In genomic region chr20:8402798-8403197, GRCh38 we compare ENCODE assay signal across 23 cellular contexts.
DNase-seq lines count a peak whose midpoint lies in the region; ATAC-seq, FAIRE-seq and TF ChIP-seq lines count a peak whose summit lies in the region.
"Had no signal": no experiment of that assay in that cellular context is flagged by ENCODE, and none has a peak within 500 bp of the region (broad histone marks: within the 10 kb centered on the region; RNA-seq: fewer than 3 reads in every experiment).

No MANE protein-coding gene starts in this region.

- DNase-seq in HepG2 (ENCODE audit: low spot score) (no peak), right lobe of liver (no peak), OCI-LY7 (ENCODE audit: low spot score) (no peak), frontal cortex (ENCODE audit: low spot score in 2 of 2) (no peak), DMS53 treated with DMSO at 0.1 percent for 48 hours (lab: John Stamatoyannopoulos, UW; ENCODE audit: unreplicated experiment) (no peak), NCI-H2171 treated with DMSO at 0.1 percent for 48 hours (lab: John Stamatoyannopoulos, UW) (no peak)
- DNase-seq: AML-193; Caco-2; Calu3; CD4-positive, alpha-beta T cell; CD8-positive, alpha-beta T cell; DMS79; DND-41; EL; GDM1 had no signal

- H3K79me2 ChIP-seq in HepG2 (ENCODE audit: insufficient read depth, low read length) (no peaks in the 10 kb centered on the region), OCI-LY7 (ENCODE audit: insufficient read depth, low read depth, low read length) (peaks cover 24% of the 10 kb centered on the region; the same call in 1 of the 2 replicates)

- H3K27me3 ChIP-seq in HepG2 (ENCODE audit: control insufficient read depth in 1 of 2, insufficient read depth in 2 of 2, low read length in 2 of 2) = no peaks in the 10 kb centered on the region
- H3K27me3 ChIP-seq in right lobe of liver = no peaks in the 10 kb centered on the region
- H3K27me3 ChIP-seq: BLaER1 treated with 17β-estradiol and CSF1 and Interleukin-3, amounts not matched to agents 10 nM and 100 nM had no signal

- 0 out of 2 replicates have a peak, but pooled peaks cover 6% of the 10 kb centered on the region for H4K20me1 ChIP-seq in HepG2 (ENCODE audit: insufficient read depth, low read length)
- H4K20me1 ChIP-seq in OCI-LY7 (ENCODE audit: insufficient read depth, low read length) = no peaks in the 10 kb centered on the region
- H4K20me1 ChIP-seq: BLaER1 treated with 17β-estradiol and CSF1 and Interleukin-3, amounts not matched to agents 10 nM and 100 nM had no signal

- H3K9me3 ChIP-seq in HepG2 (ENCODE audit: low read length) (no peaks in the 10 kb centered on the region), right lobe of liver (no peaks in the 10 kb centered on the region), OCI-LY7 (ENCODE audit: low read length) (peaks cover 37% of the 10 kb centered on the region)
- H3K9me3 ChIP-seq: A549, Caco-2 had no signal

- no peak for ATAC-seq in HepG2
- ATAC-seq in right lobe of liver = no peak
- no peak for ATAC-seq in GM19467 (IDR thresholded peaks at IDR 0.05; ENCODE audit: unreplicated experiment)
- ATAC-seq: A549; CD8-positive, alpha-beta T cell; GM12878 had no signal

- no peaks in the 10 kb centered on the region; a peak in 1 of 5 replicates for H3K36me3 ChIP-seq in HepG2 (replicated peaks in 1 of 2; ENCODE audit: control insufficient read depth in 1 of 2, insufficient read depth in 2 of 2, low read length in 2 of 2)
- no peaks in the 10 kb centered on the region for H3K36me3 ChIP-seq in right lobe of liver
- H3K36me3 ChIP-seq in OCI-LY7 (ENCODE audit: insufficient read depth, low read length) = peaks cover 57% of the 10 kb centered on the region

- TF ChIP-seq EP300 in HepG2 (IDR thresholded peaks at IDR 0.05; ENCODE audit: low read depth in 2 of 2, low read length in 2 of 2) (no peak), HepG2 (CRISPR knock-in tag; IDR thresholded peaks at IDR 0.05; ENCODE audit: borderline replicate concordance) (no peak)

- no peaks in the 10 kb centered on the region for H3K9me2 ChIP-seq in OCI-LY7 (ENCODE audit: insufficient read depth, low read length)

- BruUV-seq in HepG2 (replicated peaks; lab: Mats Ljungman, UMichigan) (no TSS peak), OCI-LY7 (replicated peaks; lab: Mats Ljungman, UMichigan) (no TSS peak)

- no peak overlapping the region for H3K4me2 ChIP-seq in HepG2 (ENCODE audit: low read depth, low read length)
- peak overlapping the region; percentile 3; the same call in 1 of the 2 replicates for H3K4me2 ChIP-seq in OCI-LY7 (ENCODE audit: low read length)
- H3K4me2 ChIP-seq: A549 had no signal

- POLR2A ChIA-PET in HepG2 (lab: Yijun Ruan, JAX) = no interaction called here
- POLR2A ChIA-PET in OCI-LY7 (lab: Charles Lee) = interaction anchor here (1.6 to 3.1 kb wide), 5 partner anchors 10 to 17 kb away, joined by 5 to 18 read pairs (median 8); no protein-coding TSS in a partner anchor

- H3K4me3 ChIP-seq in HepG2 (replicated peaks in 1 of 3; ENCODE audit: insufficient read depth in 1 of 3, low read depth in 2 of 3, low read length in 3 of 3) (no peak overlapping the region), right lobe of liver (no peak overlapping the region), OCI-LY7 (ENCODE audit: low read depth, low read length, poor library complexity, severe bottlenecking) (no peak overlapping the region)
- H3K4me3 ChIP-seq: A549; BLaER1 treated with 17β-estradiol and CSF1 and Interleukin-3, amounts not matched to agents 10 nM and 100 nM; GM12878 had no signal

- intact Hi-C loops in HepG2 (cut with micrococcal nuclease; ENCODE audit: unreplicated experiment) (no loop called here), right lobe of liver (cut with DNase I) (no loop called here), OCI-LY7 (cut with micrococcal nuclease; ENCODE audit: unreplicated experiment) (loop anchor here (10.0 kb wide), 1 partner anchor 202 kb away; no protein-coding TSS in a partner anchor)

- CTCF ChIA-PET in HepG2 (lab: Yijun Ruan, JAX; ENCODE audit: low intra/inter-chr PET ratio, low total read pairs) (no interaction called here), OCI-LY7 (lab: Charles Lee; ENCODE audit: unreplicated experiment) (no interaction called here)

- TF ChIP-seq RAD21 in HepG2 (CRISPR knock-in tag; IDR thresholded peaks at IDR 0.05) = no peak

- H3K27ac ChIP-seq in HepG2 (ENCODE audit: extremely low read length, insufficient read depth, low read length) (no peak overlapping the region), right lobe of liver (no peak overlapping the region), OCI-LY7 (ENCODE audit: low read depth, low read length, poor library complexity, severe bottlenecking) (peak overlapping the region; percentile 9)
- H3K27ac ChIP-seq: 22Rv1, A549, C4-2B had no signal

- TF ChIP-seq POLR2A in HepG2 (IDR thresholded peaks at IDR 0.05; ENCODE audit: insufficient read depth in 1 of 2, low read depth in 2 of 2, low read length in 2 of 2) = no peak
- TF ChIP-seq POLR2A in right lobe of liver (IDR thresholded peaks at IDR 0.05) = no peak

- WGBS in HepG2 (ENCODE audit: low lambda C conversion rate) = 95% methylated on average over 1 of the region's 1 CpG
- WGBS in right lobe of liver (ENCODE audit: insufficient coverage, low coverage, low lambda C conversion rate, missing lambda C conversion rate) = 88% methylated on average over 1 of the region's 1 CpG

- FAIRE-seq in HepG2 (lab: Jason Lieb, UNC) = no peak
- FAIRE-seq in frontal cortex (lab: Jason Lieb, UNC) = peak; percentile 39
- FAIRE-seq: A549, D721Med, GM12878, GM12892 had no signal

- H2AFZ ChIP-seq in HepG2 (ENCODE audit: low read length) = no peak overlapping the region
- H2AFZ ChIP-seq in OCI-LY7 (ENCODE audit: low read length) = peak overlapping the region; percentile 10; the same call in 1 of the 2 replicates

- no peaks in the 10 kb centered on the region for H3K4me1 ChIP-seq in HepG2 (ENCODE audit: insufficient read depth, low read length)
- H3K4me1 ChIP-seq in right lobe of liver = peaks cover 0 to 2% (median 0%) of the 10 kb centered on the region in 4 donors
- peaks cover 67% of the 10 kb centered on the region for H3K4me1 ChIP-seq in OCI-LY7 (ENCODE audit: insufficient read depth, low read length, poor library complexity, severe bottlenecking)
- H3K4me1 ChIP-seq: A549, Caco-2 had no signal

- no peak overlapping the region for H3K9ac ChIP-seq in HepG2 (ENCODE audit: insufficient read depth, low read depth, low read length)
- H3K9ac ChIP-seq: BLaER1 treated with 17β-estradiol and CSF1 and Interleukin-3, amounts not matched to agents 10 nM and 100 nM had no signal

- in situ Hi-C loops in HepG2 (cut with HindIII; ENCODE audit: extremely low pct_ligation_motif_present, low pct_unique_long_range_greater_than_20kb) = no loop called here

- TF ChIP-seq CTCF in HepG2 (CRISPR knock-in tag; IDR thresholded peaks at IDR 0.05) = no peak
- TF ChIP-seq CTCF in right lobe of liver (IDR thresholded peaks at IDR 0.05) = no peak
- TF ChIP-seq CTCF in OCI-LY7 (conservative IDR thresholded peaks at IDR 0.05; ENCODE audit: low read length) = no peak

TF ChIP-seq in HepG2, 621 proteins besides CTCF, POLR2A, EP300 and RAD21:
- TF ChIP-seq MAFF (IDR thresholded peaks at IDR 0.05; ENCODE audit: low read depth, low read length) = peak; percentile 75
- no peak for TF ChIP-seq ZNF570 (CRISPR knock-in tag; IDR thresholded peaks at IDR 0.05; ENCODE audit: borderline replicate concordance)
- peak; percentile 87 for TF ChIP-seq MAFK (conservative IDR thresholded peaks at IDR 0.05 in 1 of 2, IDR thresholded peaks at IDR 0.05 in 1 of 2; ENCODE audit: low read length in 2 of 2)
